ENCODE assay signal across 34 cellular contexts in genomic region chr3:69116162-69116561, GRCh38. TPM values are rescaled to one million over a fixed set of nuclear protein-coding genes. Genes with fewer than 3 reads are reported as not detected.
DNase-seq lines count a peak whose midpoint lies in the region; ATAC-seq and TF ChIP-seq lines count a peak whose summit lies in the region.
"Had no signal": no experiment of that assay in that cellular context is flagged by ENCODE, and none has a peak within 500 bp of the region (broad histone marks: within the 10 kb centered on the region; RNA-seq: fewer than 3 reads in every experiment).

No MANE protein-coding gene starts in this region.

- ATAC-seq in psoas muscle (peak in 1 of 4 donors; percentile 28), GM21825 (IDR thresholded peaks at IDR 0.05; ENCODE audit: unreplicated experiment) (no peak)
- ATAC-seq: A549; CD8-positive, alpha-beta T cell; K562; naive thymus-derived CD4-positive, alpha-beta T cell had no signal

- intact Hi-C loops in psoas muscle (cut with DNase I) (loop anchor here (2.0 to 5.0 kb wide), 2 partner anchors 29 to 34 kb away; partner anchors contain the start of genes ARL6IP5 (in 1 of the 2) and UBA3 (in 1 of the 2)), CD14-positive monocyte (cut with micrococcal nuclease) (no loop called here)

- no peak overlapping the region for H3K27ac Mint-ChIP-seq in CD14-positive monocyte
- H3K27ac Mint-ChIP-seq: activated T-helper 2 cell treated with anti-CD3 and anti-CD28 coated beads, Interferon-gamma antibody, Interleukin-2, Interleukin-4, amounts not matched to agents 10 μg/mL and 5 μg/mL and 100 μg/mL, durations not matched to agents 14 hours and 24 hours and 36 hours; CD8-positive, alpha-beta T cell; naive thymus-derived CD4-positive, alpha-beta T cell; stimulated activated naive CD8-positive, alpha-beta T cell treated with anti-CD3 and anti-CD28 coated beads, Interleukin-15, Interleukin-2, amounts not matched to agents 100 ng/mL and 50 ng/mL, for 24 hours had no signal

- DNase-seq in Ammon's horn (ENCODE audit: low spot score) (peak; percentile 46), right atrium auricular region (ENCODE audit: low spot score) (no peak), psoas muscle (no peak), CD14-positive monocyte (ENCODE audit: low spot score) (no peak), NCI-H1048 (lab: John Stamatoyannopoulos, UW) (no peak)
- no peak for DNase-seq in stimulated activated CD4-positive, alpha-beta T cell treated with anti-CD3 and anti-CD28 coated beads, Interleukin-12 subunit alpha, Interleukin-12 subunit beta, amount 100 ng/mL, for 4 hours
- DNase-seq: activated CD4-positive, alpha-beta T cell treated with anti-CD3 and anti-CD28 coated beads for 48 hours; activated naive CD4-positive, alpha-beta T cell treated with anti-CD3 and anti-CD28 coated beads, Interleukin-2, amount 50 U/mL, for 16 hours; AML-193; brain microvascular endothelial cell; CD8-positive, alpha-beta T cell; DMS 273 treated with DMSO at 0.1 percent for 48 hours; effector CD4-positive, alpha-beta T cell; GOT3; MG63; naive thymus-derived CD4-positive, alpha-beta T cell; NCI-H1436 treated with DMSO at 0.1 percent for 48 hours; NCI-H2081 treated with DMSO at 0.1 percent for 48 hours; NCI-H446; RPMI8226; stimulated activated CD4-positive, alpha-beta T cell treated with anti-CD3 and anti-CD28 coated beads, Interleukin-1b, Interleukin-23, amount 100 ng/mL, for 48 hours; stimulated activated CD8-positive, alpha-beta memory T cell treated with anti-CD3 and anti-CD28 coated beads, Interleukin-4, amount 100 ng/mL, for 48 hours; thyroid gland; WERI-Rb-1 had no signal

- H3K36me3 ChIP-seq in right atrium auricular region (no peaks in the 10 kb centered on the region), psoas muscle (ENCODE audit: insufficient read depth in 1 of 2, low read depth in 1 of 2) (peaks cover 0 to 18% of the 10 kb centered on the region in 2 donors)
- H3K36me3 ChIP-seq: brain microvascular endothelial cell, MG63, thyroid gland, vagina, WERI-Rb-1 had no signal

- TF ChIP-seq CTCF in right atrium auricular region (IDR thresholded peaks at IDR 0.05) (no peak), psoas muscle (IDR thresholded peaks at IDR 0.05) (no peak), CD14-positive monocyte (IDR thresholded peaks at IDR 0.05) (no peak)

- H3K27me3 ChIP-seq in right atrium auricular region (no peaks in the 10 kb centered on the region), psoas muscle (ENCODE audit: insufficient read depth in 3 of 3, low read length in 2 of 3) (no peaks in the 10 kb centered on the region)
- H3K27me3 ChIP-seq: brain microvascular endothelial cell, MG63, thyroid gland, vagina had no signal

- WGBS in psoas muscle, 3 donors, result 16 to 34% (median 31%) methylated on average over 4 of the region's 4 CpGs

- H3K4me1 ChIP-seq in right atrium auricular region, result peaks cover 0 to 14% of the 10 kb centered on the region in 2 donors
- H3K4me1 ChIP-seq in psoas muscle, result peaks cover 49% of the 10 kb centered on the region
- H3K4me1 ChIP-seq: A549, vagina had no signal

- peak overlapping the region; percentile 76 for H3K27ac ChIP-seq in angular gyrus (ENCODE audit: low read depth, low read length)
- peak overlapping the region; percentile 61 to 77 for H3K27ac ChIP-seq in right atrium auricular region
- H3K27ac ChIP-seq in psoas muscle, result peak overlapping the region; percentile 98
- H3K27ac ChIP-seq: A549, brain microvascular endothelial cell, thyroid gland, vagina, WERI-Rb-1 had no signal

- H3K4me3 Mint-ChIP-seq in CD14-positive monocyte, result no peak overlapping the region
- H3K4me3 Mint-ChIP-seq: CD8-positive, alpha-beta T cell; naive thymus-derived CD4-positive, alpha-beta T cell; stimulated activated naive CD8-positive, alpha-beta T cell treated with anti-CD3 and anti-CD28 coated beads, Interleukin-15, Interleukin-2, amounts not matched to agents 100 ng/mL and 50 ng/mL, for 24 hours had no signal

- H3K4me3 ChIP-seq in right atrium auricular region (peak overlapping the region; percentile 7 to 17), psoas muscle (peak overlapping the region; percentile 65)
- H3K4me3 ChIP-seq: A549, K562, MG63, thyroid gland, vagina had no signal

- H3K9me3 ChIP-seq in right atrium auricular region (no peaks in the 10 kb centered on the region), psoas muscle (no peaks in the 10 kb centered on the region)
- H3K9me3 ChIP-seq: A549, MG63, thyroid gland, vagina had no signal

- peaks cover 4% of the 10 kb centered on the region for H3K4me1 Mint-ChIP-seq in CD14-positive monocyte

- peaks cover 0 to 3% (median 1%) of the 10 kb centered on the region in 3 donors for H3K27me3 Mint-ChIP-seq in CD14-positive monocyte (ENCODE audit: low read depth in 3 of 3)
- H3K27me3 Mint-ChIP-seq: stimulated activated naive CD8-positive, alpha-beta T cell treated with anti-CD3 and anti-CD28 coated beads, Interleukin-15, Interleukin-2, amounts not matched to agents 100 ng/mL and 50 ng/mL, for 24 hours had no signal

- H3K36me3 Mint-ChIP-seq in CD14-positive monocyte, result no peaks in the 10 kb centered on the region
- H3K36me3 Mint-ChIP-seq: CD8-positive, alpha-beta T cell had no signal

- no peaks in the 10 kb centered on the region for H3K9me3 Mint-ChIP-seq in CD14-positive monocyte
- H3K9me3 Mint-ChIP-seq: activated T-helper 2 cell treated with anti-CD3 and anti-CD28 coated beads, Interferon-gamma antibody, Interleukin-2, Interleukin-4, amounts not matched to agents 10 μg/mL and 5 μg/mL and 100 μg/mL, durations not matched to agents 14 hours and 24 hours and 36 hours; CD8-positive, alpha-beta T cell; naive thymus-derived CD4-positive, alpha-beta T cell; stimulated activated naive CD8-positive, alpha-beta T cell treated with anti-CD3 and anti-CD28 coated beads, Interleukin-15, Interleukin-2, amounts not matched to agents 100 ng/mL and 50 ng/mL, for 24 hours had no signal

RNA-seq across cellular contexts. Expression of gene LMOD3, which starts 6.2 kb away (rescaled TPM):
- total RNA-seq in right atrium auricular region (100 to 1,000 TPM in 1 of 2 donors, 10 to 100 TPM in 1; 33.1 to 110 TPM), psoas muscle (100 to 1,000 TPM; 127 to 258 (median 174) TPM)
- polyA plus RNA-seq in psoas muscle (100 to 1,000 TPM in 2 of 3 donors, 1 to 10 TPM in 1; 9.0 to 133 (median 129) TPM), CD14-positive monocyte (not detected)
- total RNA-seq: activated T-helper 2 cell treated with anti-CD3 and anti-CD28 coated beads, Interferon-gamma antibody, Interleukin-2, Interleukin-4, amounts not matched to agents 10 μg/mL and 5 μg/mL and 100 μg/mL, durations not matched to agents 14 hours and 24 hours and 36 hours; CD8-positive, alpha-beta T cell; glomerular endothelial cell; K562; lower leg skin; naive thymus-derived CD4-positive, alpha-beta T cell; pulmonary artery endothelial cell; vagina had no signal
- polyA plus RNA-seq: A549 had no signal

RNA-seq across cellular contexts. Expression of gene ARL6IP5, which starts 31.4 kb away (rescaled TPM):
- 100 to 1,000 TPM; 172 to 199 TPM for total RNA-seq in right atrium auricular region
- total RNA-seq in psoas muscle, result 100 to 1,000 TPM; 121 to 191 (median 156) TPM
- 100 to 1,000 TPM in 2 of 3 donors, 10 to 100 TPM in 1; 82.1 to 171 (median 146) TPM for polyA plus RNA-seq in psoas muscle
- polyA plus RNA-seq in CD14-positive monocyte, result 100 to 1,000 TPM; 430 to 458 TPM

RNA-seq across cellular contexts. Expression of gene UBA3, which starts 36.0 kb away (rescaled TPM):
- total RNA-seq in right atrium auricular region, result 10 to 100 TPM; 39.9 to 63.5 TPM
- 10 to 100 TPM; 32.7 to 44.6 (median 42.3) TPM for total RNA-seq in psoas muscle
- 10 to 100 TPM; 20.5 to 59.3 (median 29.5) TPM for polyA plus RNA-seq in psoas muscle
- 10 to 100 TPM; 77.1 to 88.5 TPM for polyA plus RNA-seq in CD14-positive monocyte

Comparison
In these comparisons a context has a peak if more than half of its experiments do, and no peak if none do; other contexts are left out.
1. intact Hi-C loops: an anchor here in psoas muscle (2.0 to 5.0 kb wide); none called in CD14-positive monocyte.